Comparison of ENCODE assay signal across 9 cellular contexts in genomic region chr1:2557146-2558029, GRCh38. TPM values are rescaled to one million over a fixed set of nuclear protein-coding genes. Genes with fewer than 3 reads are reported as not detected.
A peak's percentile ranks its signal among the peaks of the same experiment; 100 is the strongest.
DNase-seq lines count a peak whose midpoint lies in the region; ATAC-seq, FAIRE-seq and TF ChIP-seq lines count a peak whose summit lies in the region.
"Had no signal": no experiment of that assay in that cellular context is flagged by ENCODE, and none has a peak within 500 bp of the region (broad histone marks: within the 10 kb centered on the region; RNA-seq: fewer than 3 reads in every experiment).

No MANE protein-coding gene starts in this region.

- peaks cover 4 to 34% of the 10 kb centered on the region in 2 donors for H3K36me3 ChIP-seq in muscle layer of duodenum (ENCODE audit: control insufficient read depth in 1 of 2, insufficient read depth in 2 of 2, low read length in 2 of 2)

- H3K4me1 Mint-ChIP-seq in stimulated activated naive CD8-positive, alpha-beta T cell treated with anti-CD3 and anti-CD28 coated beads, Interleukin-15, Interleukin-2, amounts not matched to agents 100 ng/mL and 50 ng/mL, for 24 hours (ENCODE audit: low read depth) = peaks cover 45% of the 10 kb centered on the region

- no peak for ATAC-seq in stimulated activated naive CD8-positive, alpha-beta T cell treated with anti-CD3 and anti-CD28 coated beads, Interleukin-15, Interleukin-2, amounts not matched to agents 100 U/mL and 50 U/mL, for 24 hours
- ATAC-seq in HG02678 (IDR thresholded peaks at IDR 0.05; ENCODE audit: unreplicated experiment) (no peak), GM21576 (IDR thresholded peaks at IDR 0.05; ENCODE audit: unreplicated experiment) (no peak)

- peaks cover 0 to 31% of the 10 kb centered on the region in 2 donors for H3K4me1 ChIP-seq in muscle layer of duodenum (ENCODE audit: control insufficient read depth in 1 of 2, insufficient read depth in 2 of 2, low read length in 2 of 2)

- FAIRE-seq in GM12891 (lab: Jason Lieb, UNC) = no peak

- H3K27ac ChIP-seq in caudate nucleus (ENCODE audit: low read depth, low read length) (peak overlapping the region; percentile 82), muscle layer of duodenum (ENCODE audit: low read length) (peak overlapping the region; percentile 97)

- H3K36me3 Mint-ChIP-seq in stimulated activated naive CD8-positive, alpha-beta T cell treated with anti-CD3 and anti-CD28 coated beads, Interleukin-15, Interleukin-2, amounts not matched to agents 100 ng/mL and 50 ng/mL, for 24 hours (ENCODE audit: low read depth) = peaks cover 11% of the 10 kb centered on the region

- peak overlapping the region; percentile 86 for H3K4me3 ChIP-seq in muscle layer of duodenum (ENCODE audit: low read depth in 1 of 2, low read length in 2 of 2)

- peak overlapping the region; percentile 91 for H3K4me3 Mint-ChIP-seq in stimulated activated naive CD8-positive, alpha-beta T cell treated with anti-CD3 and anti-CD28 coated beads, Interleukin-15, Interleukin-2, amounts not matched to agents 100 ng/mL and 50 ng/mL, for 24 hours

- no peaks in the 10 kb centered on the region for H3K27me3 ChIP-seq in muscle layer of duodenum (ENCODE audit: low read depth, low read length)

- peak overlapping the region; percentile 96 for H3K27ac Mint-ChIP-seq in stimulated activated naive CD8-positive, alpha-beta T cell treated with anti-CD3 and anti-CD28 coated beads, Interleukin-15, Interleukin-2, amounts not matched to agents 100 ng/mL and 50 ng/mL, for 24 hours

- H3K27me3 Mint-ChIP-seq in stimulated activated naive CD8-positive, alpha-beta T cell treated with anti-CD3 and anti-CD28 coated beads, Interleukin-15, Interleukin-2, amounts not matched to agents 100 ng/mL and 50 ng/mL, for 24 hours = no peaks in the 10 kb centered on the region

- H3K9me3 ChIP-seq in muscle layer of duodenum (ENCODE audit: control insufficient read depth in 1 of 2, low read length in 2 of 2) = no peaks in the 10 kb centered on the region

- no peak for TF ChIP-seq POLR2A in GM12891 (IDR thresholded peaks at IDR 0.05; ENCODE audit: low read depth, low read length)

- no peak for DNase-seq in stimulated activated naive CD8-positive, alpha-beta T cell treated with anti-CD3 and anti-CD28 coated beads, Interleukin-15, Interleukin-2, amounts not matched to agents 100 U/mL and 50 U/mL, for 24 hours
- DNase-seq in caudate nucleus (lab: John Stamatoyannopoulos, UW) (no peak), NCI-H510A treated with DMSO at 0.1 percent for 48 hours (lab: John Stamatoyannopoulos, UW) (no peak), GM12891 (ENCODE audit: insufficient read length, low spot score) (no peak)
- DNase-seq: GDM1 had no signal

- H3K9me3 Mint-ChIP-seq in stimulated activated naive CD8-positive, alpha-beta T cell treated with anti-CD3 and anti-CD28 coated beads, Interleukin-15, Interleukin-2, amounts not matched to agents 100 ng/mL and 50 ng/mL, for 24 hours = no peaks in the 10 kb centered on the region

TF ChIP-seq in GM12891, 5 proteins besides CTCF, POLR2A, EP300 and RAD21:
- TF ChIP-seq TAF1 (IDR thresholded peaks at IDR 0.05; ENCODE audit: low read depth, low read length) (no peak), POLR2AphosphoS5 (IDR thresholded peaks at IDR 0.05; ENCODE audit: low read depth, low read length) (no peak), POU2F2 (IDR thresholded peaks at IDR 0.05; ENCODE audit: low read depth, low read length) (no peak), SPI1 (IDR thresholded peaks at IDR 0.05; ENCODE audit: low read depth, low read length) (no peak), PAX5 (IDR thresholded peaks at IDR 0.05; ENCODE audit: insufficient read depth, low read length, severe bottlenecking) (no peak)

RNA-seq across cellular contexts. Expression of gene TNFRSF14, which starts 1.2 kb away (rescaled TPM):
- 96.9 TPM for polyA plus RNA-seq in GM12891 (2012; ENCODE audit: low read depth, missing spikeins)

RNA-seq across cellular contexts. Expression of gene HES5, which starts 27.3 kb away (rescaled TPM):
- not detected for polyA plus RNA-seq in GM12891 (2012; ENCODE audit: low read depth, missing spikeins)

RNA-seq across cellular contexts. Expression of gene PRXL2B, which starts 29.2 kb away (rescaled TPM):
- polyA plus RNA-seq in GM12891 (2012; ENCODE audit: low read depth, missing spikeins) = 4.8 TPM

RNA-seq across cellular contexts. Expression of gene PANK4, which starts 31.0 kb away (rescaled TPM):
- polyA plus RNA-seq in GM12891 (2012; ENCODE audit: low read depth, missing spikeins) = 12.6 TPM
